In the genomic region with DNA sequence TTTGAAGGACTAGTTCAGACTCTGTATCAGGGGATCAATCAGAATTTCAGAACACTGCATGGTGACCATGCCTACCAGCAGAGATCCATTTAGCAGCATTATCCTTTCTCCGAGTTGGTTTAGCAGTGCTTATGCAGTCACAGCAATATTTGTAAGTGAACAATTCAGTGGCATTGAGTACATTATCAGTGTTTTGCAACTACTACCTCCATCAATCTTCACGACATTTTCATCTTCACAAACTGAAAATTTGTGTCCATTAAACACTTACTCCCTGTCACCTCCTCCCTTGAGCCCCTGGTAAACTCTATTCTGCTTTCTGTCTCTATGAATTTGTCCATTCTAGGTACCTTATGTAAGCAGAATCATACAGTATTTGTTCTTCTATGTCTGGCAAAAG, we compare ENCODE assay signal across 38 cellular contexts. TPM values are rescaled to one million over a fixed set of nuclear protein-coding genes. Genes with fewer than 3 reads are reported as not detected.
"Had no signal": no experiment of that assay in that cellular context is flagged by ENCODE, and none has a peak within 500 bp of the region (broad histone marks: within the 10 kb centered on the region; RNA-seq: fewer than 3 reads in every experiment).

No MANE protein-coding gene starts in this region.

- H3K27me3 ChIP-seq: ascending aorta had no signal

- ATAC-seq: activated CD8-positive, alpha-beta T cell treated with anti-CD3 and anti-CD28 coated beads for 36 hours; activated naive CD8-positive, alpha-beta T cell treated with anti-CD3 and anti-CD28 coated beads, Interleukin-2, amount 50 U/mL, for 24 hours; activated T-cell treated with anti-CD3 and anti-CD28 coated beads, Interleukin-2, amount 50 U/mL, for 4 hours; activated T-cell treated with anti-CD3 and anti-CD28 coated beads, Interleukin-2, amount 50 U/mL, for 72 hours; T-cell had no signal

- H3K36me3 ChIP-seq: ascending aorta, cardiac muscle cell had no signal

- H3K4me3 ChIP-seq: ascending aorta, cardiac muscle cell had no signal

- FAIRE-seq: bronchial epithelial cell, TTC549 had no signal

- H3K36me3 Mint-ChIP-seq: activated CD4-positive, alpha-beta memory T cell treated with anti-CD3 and anti-CD28 coated beads for 36 hours; activated naive CD4-positive, alpha-beta T cell treated with anti-CD3 and anti-CD28 coated beads, Interleukin-2, amount 10 ng/mL, durations not matched to agents 7 days and 5 days; activated naive CD4-positive, alpha-beta T cell treated with anti-CD3 and anti-CD28 coated beads, Interleukin-2, amount 50 U/mL, for 24 hours; activated naive CD8-positive, alpha-beta T cell; activated naive CD8-positive, alpha-beta T cell treated with anti-CD3 and anti-CD28 coated beads, Interleukin-2, amount 10 ng/mL, durations not matched to agents 7 days and 5 days; brain; T-cell had no signal

- H3K4me1 ChIP-seq: ascending aorta had no signal

- H3K9me3 Mint-ChIP-seq: activated B cell treated with CpG ODN at 0.5 μM for 24 hours; activated CD4-positive, alpha-beta memory T cell treated with anti-CD3 and anti-CD28 coated beads for 36 hours; activated CD4-positive, alpha-beta T cell treated with anti-CD3 and anti-CD28 coated beads, Interleukin-2, amount 10 ng/mL, durations not matched to agents 24 days and 14 days; activated CD8-positive, alpha-beta T cell treated with anti-CD3 and anti-CD28 coated beads for 36 hours; activated naive CD4-positive, alpha-beta T cell treated with anti-CD3 and anti-CD28 coated beads, Interleukin-2, amount 10 ng/mL, durations not matched to agents 7 days and 5 days; activated naive CD4-positive, alpha-beta T cell treated with anti-CD3 and anti-CD28 coated beads, Interleukin-2, amount 50 U/mL, for 24 hours; activated naive CD8-positive, alpha-beta T cell treated with anti-CD3 and anti-CD28 coated beads, Interleukin-2, amount 10 ng/mL, durations not matched to agents 7 days and 5 days; activated naive CD8-positive, alpha-beta T cell treated with anti-CD3 and anti-CD28 coated beads, Interleukin-2, amount 50 U/mL, for 24 hours; activated T-cell treated with anti-CD3 and anti-CD28 coated beads, Interleukin-2, amount 50 U/mL, for 4 hours; activated T-cell treated with anti-CD3 and anti-CD28 coated beads, Interleukin-2, amount 50 U/mL, for 72 hours; activated T-helper 2 cell treated with anti-CD3 and anti-CD28 coated beads, Interferon-gamma antibody, Interleukin-2, Interleukin-4, amounts not matched to agents 10 μg/mL and 5 μg/mL and 100 μg/mL, durations not matched to agents 14 hours and 24 hours and 36 hours; brain; central memory CD8-positive, alpha-beta T cell; T-cell; T-helper 1 cell treated with Interleukin-12 subunit alpha and Interleukin-12 subunit beta and Interleukin-4 antibody, amounts not matched to agents 30 μg/mL and 1 μg/mL, for 36 hours; T-helper 2 cell treated with Interferon-gamma antibody and Interleukin-4, amounts not matched to agents 5 μg/mL and 100 μg/mL, for 36 hours had no signal

- H3K4me1 Mint-ChIP-seq: activated B cell treated with CpG ODN at 0.5 μM for 24 hours; activated CD4-positive, alpha-beta T cell treated with anti-CD3 and anti-CD28 coated beads, Interleukin-2, amount 10 ng/mL, durations not matched to agents 24 days and 14 days; activated naive CD4-positive, alpha-beta T cell treated with anti-CD3 and anti-CD28 coated beads, Interleukin-2, amount 10 ng/mL, durations not matched to agents 7 days and 5 days; activated naive CD4-positive, alpha-beta T cell treated with anti-CD3 and anti-CD28 coated beads, Interleukin-2, amount 50 U/mL, for 24 hours; activated naive CD8-positive, alpha-beta T cell treated with anti-CD3 and anti-CD28 coated beads, Interleukin-2, amount 10 ng/mL, durations not matched to agents 7 days and 5 days; activated naive CD8-positive, alpha-beta T cell treated with anti-CD3 and anti-CD28 coated beads, Interleukin-2, amount 50 U/mL, for 24 hours; brain; central memory CD8-positive, alpha-beta T cell; T-cell had no signal

- H3K27ac Mint-ChIP-seq: activated B cell treated with CpG ODN at 0.5 μM for 24 hours; activated CD4-positive, alpha-beta memory T cell treated with anti-CD3 and anti-CD28 coated beads for 36 hours; activated CD4-positive, alpha-beta T cell treated with anti-CD3 and anti-CD28 coated beads, Interleukin-2, amount 10 ng/mL, durations not matched to agents 24 days and 14 days; activated CD8-positive, alpha-beta T cell treated with anti-CD3 and anti-CD28 coated beads for 36 hours; activated naive CD4-positive, alpha-beta T cell treated with anti-CD3 and anti-CD28 coated beads, Interleukin-2, amount 10 ng/mL, durations not matched to agents 7 days and 5 days; activated naive CD4-positive, alpha-beta T cell treated with anti-CD3 and anti-CD28 coated beads, Interleukin-2, amount 50 U/mL, for 24 hours; activated naive CD8-positive, alpha-beta T cell; activated naive CD8-positive, alpha-beta T cell treated with anti-CD3 and anti-CD28 coated beads, Interleukin-2, amount 10 ng/mL, durations not matched to agents 7 days and 5 days; activated naive CD8-positive, alpha-beta T cell treated with anti-CD3 and anti-CD28 coated beads, Interleukin-2, amount 50 U/mL, for 24 hours; activated T-cell treated with anti-CD3 and anti-CD28 coated beads, Interleukin-2, amount 50 U/mL, for 72 hours; activated T-helper 2 cell treated with anti-CD3 and anti-CD28 coated beads, Interferon-gamma antibody, Interleukin-2, Interleukin-4, amounts not matched to agents 10 μg/mL and 5 μg/mL and 100 μg/mL, durations not matched to agents 14 hours and 24 hours and 36 hours; brain; T-cell; T-helper 1 cell treated with Interleukin-12 subunit alpha and Interleukin-12 subunit beta and Interleukin-4 antibody, amounts not matched to agents 30 μg/mL and 1 μg/mL, for 36 hours; T-helper 2 cell treated with Interferon-gamma antibody and Interleukin-4, amounts not matched to agents 5 μg/mL and 100 μg/mL, for 36 hours had no signal

- DNase-seq: activated B cell treated with CpG ODN at 0.5 μM for 24 hours; activated CD4-positive, alpha-beta memory T cell treated with anti-CD3 and anti-CD28 coated beads for 36 hours; activated CD4-positive, alpha-beta T cell treated with anti-CD3 and anti-CD28 coated beads for 4 hours; activated CD4-positive, alpha-beta T cell treated with anti-CD3 and anti-CD28 coated beads, Interleukin-2, amount 10 ng/mL, durations not matched to agents 24 days and 14 days; activated CD4-positive, alpha-beta T cell treated with anti-CD3 and anti-CD28 coated beads, Interleukin-2, amount 50 U/mL, for 1 hour; activated CD4-positive, alpha-beta T cell treated with anti-CD3 and anti-CD28 coated beads, Interleukin-2, amount 50 U/mL, for 4 hours; activated CD4-positive, CD25-positive, alpha-beta regulatory T cell treated with anti-CD3 and anti-CD28 coated beads, Interleukin-2, amount 50 U/mL, for 72 hours; activated CD8-positive, alpha-beta memory T cell treated with anti-CD3 and anti-CD28 coated beads, Interleukin-2, amount 50 U/mL, for 4 hours; activated CD8-positive, alpha-beta T cell treated with anti-CD3 and anti-CD28 coated beads for 36 hours; activated effector memory CD4-positive, alpha-beta T cell treated with Interleukin-2 at 50 U/mL for 16 hours; activated gamma-delta T cell; activated naive CD4-positive, alpha-beta T cell treated with anti-CD3 and anti-CD28 coated beads, Interleukin-2, amount 10 ng/mL, durations not matched to agents 7 days and 5 days; activated naive CD4-positive, alpha-beta T cell treated with Interleukin-2 at 50 U/mL for 16 hours; activated naive CD8-positive, alpha-beta T cell treated with anti-CD3 and anti-CD28 coated beads, Interleukin-2, amount 10 ng/mL, durations not matched to agents 7 days and 5 days; activated naive CD8-positive, alpha-beta T cell treated with anti-CD3 and anti-CD28 coated beads, Interleukin-2, amount 50 U/mL, for 24 hours; activated T-cell treated with anti-CD3 and anti-CD28 coated beads for 4 hours; activated T-cell treated with anti-CD3 and anti-CD28 coated beads, Interleukin-2, amount 50 U/mL, for 1 hour; activated T-cell treated with anti-CD3 and anti-CD28 coated beads, Interleukin-2, amount 50 U/mL, for 4 hours; activated T-cell treated with anti-CD3 and anti-CD28 coated beads, Interleukin-2, amount 50 U/mL, for 72 hours; amygdala; anterior cingulate cortex; caudate nucleus; T-cell; T-helper 2 cell; T-helper 9 cell had no signal

- H3K27ac ChIP-seq: ascending aorta, cardiac muscle cell, VCaP had no signal

- H3K9me3 ChIP-seq: ascending aorta had no signal

- H3K4me3 Mint-ChIP-seq: activated B cell treated with CpG ODN at 0.5 μM for 24 hours; activated CD4-positive, alpha-beta memory T cell treated with anti-CD3 and anti-CD28 coated beads for 36 hours; activated CD4-positive, alpha-beta T cell treated with anti-CD3 and anti-CD28 coated beads, Interleukin-2, amount 10 ng/mL, durations not matched to agents 24 days and 14 days; activated CD8-positive, alpha-beta T cell treated with anti-CD3 and anti-CD28 coated beads for 36 hours; activated naive CD4-positive, alpha-beta T cell treated with anti-CD3 and anti-CD28 coated beads, Interleukin-2, amount 10 ng/mL, durations not matched to agents 7 days and 5 days; activated naive CD4-positive, alpha-beta T cell treated with anti-CD3 and anti-CD28 coated beads, Interleukin-2, amount 50 U/mL, for 24 hours; activated naive CD8-positive, alpha-beta T cell; activated naive CD8-positive, alpha-beta T cell treated with anti-CD3 and anti-CD28 coated beads, Interleukin-2, amount 10 ng/mL, durations not matched to agents 7 days and 5 days; activated naive CD8-positive, alpha-beta T cell treated with anti-CD3 and anti-CD28 coated beads, Interleukin-2, amount 50 U/mL, for 24 hours; activated T-cell treated with anti-CD3 and anti-CD28 coated beads, Interleukin-2, amount 50 U/mL, for 4 hours; activated T-cell treated with anti-CD3 and anti-CD28 coated beads, Interleukin-2, amount 50 U/mL, for 72 hours; brain; central memory CD8-positive, alpha-beta T cell; T-cell; T-helper 1 cell treated with Interleukin-12 subunit alpha and Interleukin-12 subunit beta and Interleukin-4 antibody, amounts not matched to agents 30 μg/mL and 1 μg/mL, for 36 hours; T-helper 2 cell treated with Interferon-gamma antibody and Interleukin-4, amounts not matched to agents 5 μg/mL and 100 μg/mL, for 36 hours had no signal

RNA-seq across cellular contexts. Expression of gene SLC9A2, which starts 20.1 kb away (rescaled TPM):
- total RNA-seq: activated B cell treated with CpG ODN at 0.5 μM for 24 hours; activated CD4-positive, alpha-beta memory T cell treated with anti-CD3 and anti-CD28 coated beads for 36 hours; activated CD4-positive, alpha-beta T cell treated with anti-CD3 and anti-CD28 coated beads, Interleukin-2, amount 10 ng/mL, durations not matched to agents 24 days and 14 days; activated CD8-positive, alpha-beta memory T cell treated with anti-CD3 and anti-CD28 coated beads for 36 hours; activated naive CD8-positive, alpha-beta T cell treated with anti-CD3 and anti-CD28 coated beads, Interleukin-2, amount 10 ng/mL, durations not matched to agents 7 days and 5 days; activated T-helper 2 cell treated with anti-CD3 and anti-CD28 coated beads, Interferon-gamma antibody, Interleukin-2, Interleukin-4, amounts not matched to agents 10 μg/mL and 5 μg/mL and 100 μg/mL, durations not matched to agents 14 hours and 24 hours and 36 hours; ascending aorta; T-cell had no signal
- polyA plus RNA-seq: cardiac muscle cell had no signal
